ENCODE assay signal across 10 cellular contexts in the genomic region with DNA sequence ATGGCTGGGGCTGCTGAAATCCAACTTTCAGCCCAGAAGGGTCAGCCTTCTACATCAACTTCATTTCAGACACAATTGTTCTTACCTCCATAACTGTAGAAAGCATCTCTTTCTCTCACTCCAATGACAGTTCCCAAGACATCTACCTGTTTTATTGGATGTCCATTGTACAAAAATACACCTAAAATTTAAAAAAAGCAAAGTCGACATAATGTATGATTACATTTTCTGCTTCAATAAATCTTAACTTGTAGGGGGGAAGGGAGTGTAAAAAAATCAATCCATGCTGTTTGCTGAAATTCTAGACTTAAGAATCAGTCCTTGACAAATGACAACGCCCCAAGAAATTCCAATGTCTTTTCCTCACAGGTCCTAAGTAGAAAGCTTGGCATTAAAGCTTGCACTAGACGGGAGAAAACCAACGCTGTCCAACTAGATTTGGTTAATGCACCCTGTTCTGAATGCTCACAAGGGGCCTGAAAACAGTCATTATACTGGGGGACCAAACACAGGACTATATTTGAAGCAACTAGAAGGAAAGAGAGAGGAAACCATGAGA. TPM values are rescaled to one million over a fixed set of nuclear protein-coding genes. Genes with fewer than 3 reads are reported as not detected.
A peak's percentile ranks its signal among the peaks of the same experiment; 100 is the strongest.
DNase-seq lines count a peak whose midpoint lies in the region; ATAC-seq, FAIRE-seq and TF ChIP-seq lines count a peak whose summit lies in the region.
"Had no signal": no experiment of that assay in that cellular context is flagged by ENCODE, and none has a peak within 500 bp of the region (broad histone marks: within the 10 kb centered on the region; RNA-seq: fewer than 3 reads in every experiment).

No MANE protein-coding gene starts in this region.

- no peaks in the 10 kb centered on the region for H4K20me1 ChIP-seq in MM.1S (ENCODE audit: insufficient read depth, low read length)

- no peaks in the 10 kb centered on the region for H3K9me2 ChIP-seq in MM.1S (replicated peaks; ENCODE audit: insufficient read depth, low read length)

- H3K4me1 Mint-ChIP-seq in CD4-positive, alpha-beta T cell (ENCODE audit: low read depth), result peaks cover 74% of the 10 kb centered on the region

- peaks cover 31% of the 10 kb centered on the region for H3K36me3 Mint-ChIP-seq in CD4-positive, alpha-beta T cell (ENCODE audit: low read depth)

- no peaks in the 10 kb centered on the region for H3K9me3 Mint-ChIP-seq in CD4-positive, alpha-beta T cell

- peak overlapping the region; percentile 99 for H3K27ac Mint-ChIP-seq in CD4-positive, alpha-beta T cell

- H3K27me3 Mint-ChIP-seq in CD4-positive, alpha-beta T cell, result no peaks in the 10 kb centered on the region

- DNase-seq in CD4-positive, alpha-beta T cell, result no peak
- DNase-seq in MM.1S (no peak), bronchial epithelial cell (ENCODE audit: low read depth) (peak; percentile 43), SHP77 (lab: John Stamatoyannopoulos, UW) (no peak), amygdala (lab: John Stamatoyannopoulos, UW) (no peak), NCI-H187 treated with DMSO at 0.1 percent for 48 hours (lab: John Stamatoyannopoulos, UW) (no peak), RPMI8226 (no peak)
- DNase-seq: NCI-H748 treated with DMSO at 0.1 percent for 48 hours had no signal

- peak overlapping the region; percentile 26; the same call in 1 of the 2 replicates for H3K4me3 ChIP-seq in MM.1S (ENCODE audit: low read length)
- no peak overlapping the region for H3K4me3 ChIP-seq in bronchial epithelial cell (ENCODE audit: low read depth, low read length)
- no peak overlapping the region for H3K4me3 ChIP-seq in parathyroid adenoma (ENCODE audit: low read depth, low read length)
- H3K4me3 ChIP-seq: lung had no signal

- FAIRE-seq in bronchial epithelial cell (lab: Jason Lieb, UNC), result no peak

- intact Hi-C loops in CD4-positive, alpha-beta T cell (cut with DNase I, micrococcal nuclease), result no loop called here

- peaks cover 9% of the 10 kb centered on the region for H3K9me3 ChIP-seq in CD4-positive, alpha-beta T cell (ENCODE audit: control insufficient read depth, low read length)
- no peaks in the 10 kb centered on the region for H3K9me3 ChIP-seq in MM.1S (replicated peaks; ENCODE audit: insufficient read depth, low read length)
- H3K9me3 ChIP-seq in parathyroid adenoma (ENCODE audit: control insufficient read depth, low read length), result no peaks in the 10 kb centered on the region

- no peak for TF ChIP-seq CTCF in CD4-positive, alpha-beta T cell (IDR thresholded peaks at IDR 0.05)
- TF ChIP-seq CTCF in MM.1S (IDR thresholded peaks at IDR 0.05; ENCODE audit: low read length) (no peak), bronchial epithelial cell (IDR thresholded peaks at IDR 0.05; ENCODE audit: insufficient read depth, low read length, severe bottlenecking) (no peak), parathyroid adenoma (IDR thresholded peaks at IDR 0.05) (no peak)

- H2AFZ ChIP-seq in MM.1S (ENCODE audit: low read length), result peak overlapping the region; percentile 57
- no peak overlapping the region for H2AFZ ChIP-seq in parathyroid adenoma

- H3K9ac ChIP-seq in MM.1S (ENCODE audit: low read length) (peak overlapping the region; percentile 22; the same call in 1 of the 2 replicates), parathyroid adenoma (no peak overlapping the region)

- CTCF ChIA-PET in CD4-positive, alpha-beta T cell (lab: Charles Lee), result interaction anchor here (0.6 to 1.3 kb wide), 4 partner anchors 11 to 957 kb away, joined by 3 to 5 read pairs (median 4); a partner anchor contains a TSS

- H3K79me2 ChIP-seq in MM.1S (ENCODE audit: low read length) (0 out of 2 replicates have a peak, but pooled peaks cover 8% of the 10 kb centered on the region), parathyroid adenoma (peaks cover 4% of the 10 kb centered on the region)

- POLR2A ChIA-PET in CD4-positive, alpha-beta T cell (lab: Charles Lee), result interaction anchor here (0.9 to 4.8 kb wide), 7 partner anchors 10 to 211 kb away, joined by 3 to 31 read pairs (median 7); a partner anchor contains a TSS

- H3K4me2 ChIP-seq in MM.1S (ENCODE audit: low read depth, low read length), result peak overlapping the region; percentile 85
- no peak overlapping the region for H3K4me2 ChIP-seq in parathyroid adenoma (ENCODE audit: low read length)

- H3K4me1 ChIP-seq in MM.1S (ENCODE audit: low read length), result peaks cover 37% of the 10 kb centered on the region
- H3K4me1 ChIP-seq in parathyroid adenoma, result peaks cover 3% of the 10 kb centered on the region

- peak overlapping the region; percentile 78 for H3K27ac ChIP-seq in CD4-positive, alpha-beta T cell (ENCODE audit: low read depth, low read length)
- H3K27ac ChIP-seq in MM.1S (ENCODE audit: low read length), result peak overlapping the region; percentile 65; the same call in 1 of the 2 replicates
- peak overlapping the region; percentile 8 for H3K27ac ChIP-seq in parathyroid adenoma

- no peaks in the 10 kb centered on the region; the same call in 1 of the 2 replicates for H3K36me3 ChIP-seq in MM.1S (replicated peaks; ENCODE audit: insufficient read depth, low read length)
- peaks cover 1% of the 10 kb centered on the region for H3K36me3 ChIP-seq in bronchial epithelial cell (ENCODE audit: control insufficient read depth, insufficient read depth, low read length)
- H3K36me3 ChIP-seq in parathyroid adenoma (ENCODE audit: control insufficient read depth, insufficient read depth, low read length), result no peaks in the 10 kb centered on the region

- peaks cover 33% of the 10 kb centered on the region for H3F3A ChIP-seq in MM.1S (ENCODE audit: insufficient read depth, low read length)

- no peaks in the 10 kb centered on the region for H3K27me3 ChIP-seq in CD4-positive, alpha-beta T cell (ENCODE audit: control insufficient read depth, insufficient read depth, low read length)
- H3K27me3 ChIP-seq in MM.1S (replicated peaks; ENCODE audit: insufficient read depth, low read length) (no peaks in the 10 kb centered on the region), bronchial epithelial cell (ENCODE audit: control insufficient read depth, insufficient read depth, low read length) (no peaks in the 10 kb centered on the region), parathyroid adenoma (ENCODE audit: control insufficient read depth, insufficient read depth, low read length) (no peaks in the 10 kb centered on the region)

- ATAC-seq in CD4-positive, alpha-beta T cell (ENCODE audit: poor library complexity), result no peak

- peak overlapping the region; percentile 83 for H3K4me3 Mint-ChIP-seq in CD4-positive, alpha-beta T cell

RNA-seq across cellular contexts. Expression of a gene that starts 7.5 kb away (rescaled TPM):
- 10 to 100 TPM; 13.0 to 13.4 TPM for total RNA-seq in CD4-positive, alpha-beta T cell
- 40.7 and 67.7 TPM in 2 replicates for total RNA-seq in bronchial epithelial cell

RNA-seq across cellular contexts. Expression of a gene that starts 55.1 kb away (rescaled TPM):
- 1 to 10 TPM; 6.9 to 7.0 TPM for total RNA-seq in CD4-positive, alpha-beta T cell
- total RNA-seq in bronchial epithelial cell, result 12.4 and 16.1 TPM in 2 replicates

RNA-seq across cellular contexts. Expression of a gene that starts 56.4 kb away (rescaled TPM):
- total RNA-seq in CD4-positive, alpha-beta T cell, result 10 to 100 TPM; 20.5 to 20.8 TPM
- 85.3 and 112 TPM in 2 replicates for total RNA-seq in bronchial epithelial cell

Comparison
In these comparisons a context has a peak if more than half of its experiments do, and no peak if none do; other contexts are left out.
1. H3K27ac ChIP-seq: peak in every context shown above with its lines; median percentile 78 in CD4-positive, alpha-beta T cell; 65 in MM.1S; 8 in parathyroid adenoma.